Comparison of ENCODE assay signal across 2 cellular contexts in the genomic region with DNA sequence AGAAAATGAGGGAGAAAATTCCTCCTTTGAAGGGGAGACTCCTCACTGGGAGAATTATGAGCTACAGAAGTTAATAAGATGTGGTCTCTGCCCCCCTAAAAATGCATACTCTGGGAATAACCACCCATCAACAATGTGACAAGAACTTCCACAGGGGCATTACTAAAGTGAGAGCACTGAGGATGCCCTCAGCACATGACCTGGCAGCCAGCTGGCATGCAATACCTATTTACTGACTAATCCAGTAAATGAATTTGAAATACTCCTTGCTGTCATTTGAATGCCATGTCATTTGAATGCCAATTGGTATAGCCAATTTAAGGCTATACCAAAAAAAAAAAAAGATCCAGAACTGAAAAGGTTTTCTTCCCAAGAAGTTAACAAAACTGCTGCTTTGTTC.
A peak's percentile ranks its signal among the peaks of the same experiment; 100 is the strongest.
TF ChIP-seq lines count a peak whose summit lies in the region.

No MANE protein-coding gene starts in this region.

TF ChIP-seq in HepG2, 621 proteins besides CTCF, POLR2A, EP300 and RAD21:
- TF ChIP-seq ZNF354B (CRISPR knock-in tag; IDR thresholded peaks at IDR 0.05) = no peak
- TF ChIP-seq RBM22 (optimal IDR thresholded peaks at IDR 0.05; ENCODE audit: low read length) = peak; percentile 24
- no peak for TF ChIP-seq GMEB1 (CRISPR knock-in tag; IDR thresholded peaks at IDR 0.05; ENCODE audit: borderline replicate concordance)

TF ChIP-seq in GM12891, 5 proteins besides CTCF, POLR2A, EP300 and RAD21:
- TF ChIP-seq POLR2AphosphoS5 (IDR thresholded peaks at IDR 0.05; ENCODE audit: low read depth, low read length) = no peak
- TF ChIP-seq SPI1 (IDR thresholded peaks at IDR 0.05; ENCODE audit: low read depth, low read length) = no peak
- TF ChIP-seq PAX5 (IDR thresholded peaks at IDR 0.05; ENCODE audit: insufficient read depth, low read length, severe bottlenecking) = no peak
- TF ChIP-seq TAF1 (IDR thresholded peaks at IDR 0.05; ENCODE audit: low read depth, low read length) = no peak
- no peak for TF ChIP-seq POU2F2 (IDR thresholded peaks at IDR 0.05; ENCODE audit: low read depth, low read length)
